Comparison of ENCODE assay signal across 26 cellular contexts in genomic region chr19:51251453-51251790, GRCh38. TPM values are rescaled to one million over a fixed set of nuclear protein-coding genes. Genes with fewer than 3 reads are reported as not detected.
DNase-seq lines count a peak whose midpoint lies in the region; ATAC-seq, FAIRE-seq and TF ChIP-seq lines count a peak whose summit lies in the region.
"Had no signal": no experiment of that assay in that cellular context is flagged by ENCODE, and none has a peak within 500 bp of the region (broad histone marks: within the 10 kb centered on the region; RNA-seq: fewer than 3 reads in every experiment).

No MANE protein-coding gene starts in this region.

- H3K36me3 ChIP-seq in GM23338 (ENCODE audit: insufficient read depth), result no peaks in the 10 kb centered on the region
- H3K36me3 ChIP-seq in GM12878 (ENCODE audit: control insufficient read depth in 2 of 2, insufficient read depth in 2 of 2, low read length in 1 of 2), result no peaks in the 10 kb centered on the region
- H3K36me3 ChIP-seq in testis (ENCODE audit: low read depth, missing control alignments), result no peaks in the 10 kb centered on the region
- H3K36me3 ChIP-seq: SJCRH30 had no signal

- H3K27me3 Mint-ChIP-seq in activated naive CD4-positive, alpha-beta T cell treated with anti-CD3 and anti-CD28 coated beads, Interleukin-2, amount 10 ng/mL, durations not matched to agents 7 days and 5 days, result peaks cover 4% of the 10 kb centered on the region
- H3K27me3 Mint-ChIP-seq in GM23338 (ENCODE audit: insufficient read depth, low read depth, poor library complexity), result no peaks in the 10 kb centered on the region
- H3K27me3 Mint-ChIP-seq in chondrocyte (ENCODE audit: low read depth), result no peaks in the 10 kb centered on the region

- no peak for ATAC-seq in activated naive CD4-positive, alpha-beta T cell treated with anti-CD3 and anti-CD28 coated beads, Interleukin-2, amount 50 U/mL, for 72 hours
- no peak for ATAC-seq in GM23338
- ATAC-seq in GM12878, result peak; percentile 47
- ATAC-seq in HG03457 (IDR thresholded peaks at IDR 0.05; ENCODE audit: unreplicated experiment), result no peak
- no peak for ATAC-seq in HG03159 (IDR thresholded peaks at IDR 0.05; ENCODE audit: unreplicated experiment)
- ATAC-seq: Panc1 had no signal

- POLR2A ChIA-PET in GM12878 (lab: Charles Lee), result no interaction called here

- WGBS in GM12878 (ENCODE audit: insufficient coverage, insufficient replicate concordance, low lambda C conversion rate, missing lambda C conversion rate), result 12% methylated on average over 9 of the region's 9 CpGs
- WGBS in testis, 2 donors, result 60 to 81% methylated on average over 9 of the region's 9 CpGs

- peaks cover 12% of the 10 kb centered on the region for H3K36me3 Mint-ChIP-seq in activated naive CD4-positive, alpha-beta T cell treated with anti-CD3 and anti-CD28 coated beads, Interleukin-2, amount 10 ng/mL, durations not matched to agents 7 days and 5 days
- H3K36me3 Mint-ChIP-seq in activated naive CD4-positive, alpha-beta T cell treated with anti-CD3 and anti-CD28 coated beads, Interleukin-2, amount 50 U/mL, for 72 hours, result no peaks in the 10 kb centered on the region
- H3K36me3 Mint-ChIP-seq in GM23338 (ENCODE audit: low read depth), result 0 out of 3 replicates have a peak, but pooled peaks cover 3% of the 10 kb centered on the region
- no peaks in the 10 kb centered on the region for H3K36me3 Mint-ChIP-seq in chondrocyte (ENCODE audit: low read depth)
- H3K36me3 Mint-ChIP-seq: CD8-positive, alpha-beta memory T cell had no signal

- in situ Hi-C loops in GM12878 (cut with MboI), result no loop called here

- H3K4me2 ChIP-seq in GM23338 (no peak overlapping the region), GM12878 (ENCODE audit: control insufficient read depth, insufficient read depth) (no peak overlapping the region)

- no peaks in the 10 kb centered on the region; the same call in 2 of the 3 replicates for H3K9me3 ChIP-seq in GM12878 (replicated peaks; ENCODE audit: control insufficient read depth, insufficient read depth, low read length)
- no peaks in the 10 kb centered on the region for H3K9me3 ChIP-seq in testis
- H3K9me3 ChIP-seq: SJCRH30 had no signal

- SMC1A ChIA-PET in GM12878 (lab: Charles Lee; ENCODE audit: uncharacterized antibody, unreplicated experiment), result no interaction called here

- H3K79me2 ChIP-seq in GM23338 (replicated peaks; ENCODE audit: insufficient read depth) (no peaks in the 10 kb centered on the region), GM12878 (ENCODE audit: control insufficient read depth, insufficient read depth, low read length) (no peaks in the 10 kb centered on the region)

- no peak for TF ChIP-seq RAD21 in GM12878 (IDR thresholded peaks at IDR 0.05; ENCODE audit: insufficient read depth, low read depth, low read length)

- H3K4me3 ChIP-seq in GM23338 (no peak overlapping the region), GM12878 (no peak overlapping the region), testis (peak overlapping the region; percentile 31 to 49)
- H3K4me3 ChIP-seq: SJCRH30 had no signal

- TF ChIP-seq EP300 in GM12878 (IDR thresholded peaks at IDR 0.05; ENCODE audit: borderline replicate concordance in 1 of 2, control insufficient read depth in 1 of 2, low read depth in 2 of 2, low read length in 2 of 2), result no peak

- no peak for TF ChIP-seq CTCF in GM23338 (conservative IDR thresholded peaks at IDR 0.05; ENCODE audit: low read depth in 2 of 2)
- no peak for TF ChIP-seq CTCF in GM12878 (IDR thresholded peaks at IDR 0.05 in 2 of 3, conservative IDR thresholded peaks at IDR 0.05 in 1 of 3; ENCODE audit: control insufficient read depth in 2 of 3, extremely low read depth in 1 of 3, insufficient read depth in 1 of 3, low read depth in 3 of 3, low read length in 3 of 3)
- no peak for TF ChIP-seq CTCF in testis (IDR thresholded peaks at IDR 0.05)
- no peak for TF ChIP-seq CTCF in chondrocyte (IDR thresholded peaks at IDR 0.05)

- peaks cover 68% of the 10 kb centered on the region for H3K4me1 Mint-ChIP-seq in activated naive CD4-positive, alpha-beta T cell treated with anti-CD3 and anti-CD28 coated beads, Interleukin-2, amount 10 ng/mL, durations not matched to agents 7 days and 5 days
- H3K4me1 Mint-ChIP-seq in GM23338 (no peaks in the 10 kb centered on the region), chondrocyte (ENCODE audit: low read depth) (no peaks in the 10 kb centered on the region)

- no peak overlapping the region for H3K9ac ChIP-seq in GM12878 (ENCODE audit: control insufficient read depth, insufficient read depth, low read length)

- peak overlapping the region; percentile 28 for H3K27ac Mint-ChIP-seq in activated naive CD4-positive, alpha-beta T cell treated with anti-CD3 and anti-CD28 coated beads, Interleukin-2, amount 10 ng/mL, durations not matched to agents 7 days and 5 days
- H3K27ac Mint-ChIP-seq in activated naive CD4-positive, alpha-beta T cell treated with anti-CD3 and anti-CD28 coated beads, Interleukin-2, amount 50 U/mL, for 72 hours, result no peak overlapping the region
- H3K27ac Mint-ChIP-seq in GM23338 (no peak overlapping the region), chondrocyte (ENCODE audit: unreplicated experiment) (no peak overlapping the region)
- H3K27ac Mint-ChIP-seq: CD8-positive, alpha-beta memory T cell had no signal

- intact Hi-C loops in GM12878 (cut with micrococcal nuclease; ENCODE audit: unreplicated experiment) (no loop called here), testis (cut with DNase I; ENCODE audit: low total_unique reads) (no loop called here)

- no peaks in the 10 kb centered on the region for H3K4me1 ChIP-seq in GM23338 (ENCODE audit: insufficient read depth)
- H3K4me1 ChIP-seq in GM12878 (ENCODE audit: control insufficient read depth, insufficient read depth, low read length), result no peaks in the 10 kb centered on the region
- no peaks in the 10 kb centered on the region for H3K4me1 ChIP-seq in testis
- H3K4me1 ChIP-seq: SJCRH30 had no signal

- RAD21 ChIA-PET in GM12878 (lab: Charles Lee; ENCODE audit: unreplicated experiment), result no interaction called here

- no peaks in the 10 kb centered on the region for H4K20me1 ChIP-seq in GM23338 (replicated peaks; ENCODE audit: insufficient read depth)
- no peaks in the 10 kb centered on the region for H4K20me1 ChIP-seq in GM12878 (ENCODE audit: control insufficient read depth, insufficient read depth)

- no peaks in the 10 kb centered on the region for H3F3A ChIP-seq in GM23338 (replicated peaks; ENCODE audit: low read depth)

- H2AFZ ChIP-seq in GM23338 (0 out of 2 replicates have a peak overlapping the region, but pooled peaks have one; percentile 66), GM12878 (ENCODE audit: control insufficient read depth, low read depth, low read length) (no peak overlapping the region)

- FAIRE-seq in GM12878 (lab: Jason Lieb, UNC), result no peak
- FAIRE-seq: A204.1, D721Med, GM12891, GM18507, HTR-8/SVneo had no signal

- no TSS peak for BruUV-seq in GM12878 (replicated peaks; lab: Mats Ljungman, UMichigan)

- H3K27ac ChIP-seq in GM23338 (ENCODE audit: low read depth) (no peak overlapping the region), GM12878 (ENCODE audit: control insufficient read depth, insufficient read depth) (no peak overlapping the region), testis (no peak overlapping the region)
- H3K27ac ChIP-seq: C4-2B, SJCRH30 had no signal

- H3K9me3 Mint-ChIP-seq in activated naive CD4-positive, alpha-beta T cell treated with anti-CD3 and anti-CD28 coated beads, Interleukin-2, amount 10 ng/mL, durations not matched to agents 7 days and 5 days, result peaks cover 12% of the 10 kb centered on the region
- H3K9me3 Mint-ChIP-seq in activated naive CD4-positive, alpha-beta T cell treated with anti-CD3 and anti-CD28 coated beads, Interleukin-2, amount 50 U/mL, for 72 hours, result no peaks in the 10 kb centered on the region
- H3K9me3 Mint-ChIP-seq in GM23338 (peaks cover 31% of the 10 kb centered on the region), chondrocyte (ENCODE audit: low read depth) (peaks cover 6% of the 10 kb centered on the region)
- H3K9me3 Mint-ChIP-seq: CD8-positive, alpha-beta memory T cell had no signal

- no peak for TF ChIP-seq POLR2A in GM12878 (IDR thresholded peaks at IDR 0.05; ENCODE audit: low read depth, low read length)
- TF ChIP-seq POLR2A in testis (IDR thresholded peaks at IDR 0.05), result no peak

- H3K4me3 Mint-ChIP-seq in activated naive CD4-positive, alpha-beta T cell treated with anti-CD3 and anti-CD28 coated beads, Interleukin-2, amount 10 ng/mL, durations not matched to agents 7 days and 5 days, result no peak overlapping the region
- H3K4me3 Mint-ChIP-seq in GM23338 (no peak overlapping the region), chondrocyte (ENCODE audit: unreplicated experiment) (no peak overlapping the region)
- H3K4me3 Mint-ChIP-seq: CD8-positive, alpha-beta memory T cell had no signal

- CTCF ChIA-PET in activated naive CD4-positive, alpha-beta T cell treated with anti-CD3 and anti-CD28 coated beads, Interleukin-2, amount 10 ng/mL, durations not matched to agents 7 days and 5 days (lab: Charles Lee), result no interaction called here
- CTCF ChIA-PET in GM12878 (lab: Yijun Ruan, JAX), result no interaction called here

- no peaks in the 10 kb centered on the region for H3K27me3 ChIP-seq in GM23338 (ENCODE audit: insufficient read depth)
- H3K27me3 ChIP-seq in GM12878 (replicated peaks in 1 of 2; ENCODE audit: control insufficient read depth in 2 of 2, insufficient read depth in 2 of 2, low read length in 1 of 2), result no peaks in the 10 kb centered on the region
- no peaks in the 10 kb centered on the region for H3K27me3 ChIP-seq in testis
- H3K27me3 ChIP-seq: SJCRH30 had no signal

- DNase-seq in activated naive CD4-positive, alpha-beta T cell treated with anti-CD3 and anti-CD28 coated beads, Interleukin-2, amount 10 ng/mL, durations not matched to agents 7 days and 5 days, result no peak
- no peak for DNase-seq in activated naive CD4-positive, alpha-beta T cell treated with anti-CD3 and anti-CD28 coated beads, Interleukin-2, amount 50 U/mL, for 72 hours (ENCODE audit: low spot score in 2 of 2)
- DNase-seq in GM23338 (ENCODE audit: low spot score), result no peak
- no peak for DNase-seq in GM12878 (ENCODE audit: low read depth, low spot score)
- DNase-seq in testis, result no peak
- no peak for DNase-seq in chondrocyte (ENCODE audit: low spot score)
- DNase-seq: CD8-positive, alpha-beta memory T cell; DMS53; EL; GF-D8; KG1; NCI-H1105 treated with DMSO at 0.1 percent for 48 hours; NCI-H2081; NCI-H2171; NCI-H524 treated with DMSO at 0.1 percent for 48 hours; NCI-H82 had no signal

- H3K9me2 ChIP-seq in GM23338 (ENCODE audit: insufficient read depth), result no peaks in the 10 kb centered on the region; the same call in 1 of the 2 replicates

RNA-seq across cellular contexts. Expression of gene SIGLECL1, which starts 0.5 kb away (rescaled TPM):
- not detected for total RNA-seq in activated naive CD4-positive, alpha-beta T cell treated with anti-CD3 and anti-CD28 coated beads, Interleukin-2, amount 50 U/mL, for 72 hours
- not detected in 2 replicates for total RNA-seq in GM23338 (2014; rRNA removed; shearing (Covaris generic))
- polyA plus RNA-seq in GM23338 (2016; fragmentation: Nextera tagmentation; extraction: Ambion mirVana) (not detected in 2 replicates), GM12878 (2011; rRNA removed) (not detected in 2 replicates), GM12878 (2014; fragmentation: Illumina TruSeq; extraction: Trizol) (not detected in 2 replicates), GM12878 (2014; fragmentation: Nextera tagmentation; extraction: Ambion mirVana) (not detected), GM12878 (2014; rRNA removed) (not detected in 2 replicates), GM12878 (2016; fragmentation: Nextera tagmentation; extraction: Ambion mirVana) (not detected), testis (ENCODE audit: insufficient read depth, low read depth, low replicate concordance) (103 TPM)
- not detected in 2 replicates for total RNA-seq in GM12878 (2013; cell fraction: nucleolus; rRNA removed)
- total RNA-seq in GM12878 (2014; rRNA removed) (not detected in 2 replicates), GM12878 (2014; rRNA removed; fragmentation: Illumina TruSeq; extraction: Trizol) (not detected in 2 replicates), GM12878 (2021) (not detected in 2 replicates), testis (10 to 100 TPM; 18.7 to 23.8 TPM), chondrocyte (not detected in 3 replicates)
- polyA plus RNA-seq in GM12878 (2011; ENCODE audit: low read depth), result not detected
- not detected in 2 replicates for polyA plus RNA-seq in GM12878 (2011; cell fraction: cytosol; rRNA removed)
- polyA plus RNA-seq in GM12878 (2011; cell fraction: nucleus; rRNA removed), result not detected in 2 replicates
- polyA plus RNA-seq in GM12878 (2012), result not detected in 2 replicates
- polyA minus RNA-seq in GM12878 (2011; rRNA and poly(A)+ RNA removed), result not detected in 2 replicates
- not detected in 2 replicates for polyA minus RNA-seq in GM12878 (2011; cell fraction: cytosol; rRNA and poly(A)+ RNA removed)
- not detected in 2 replicates for polyA minus RNA-seq in GM12878 (2011; cell fraction: nucleus; rRNA and poly(A)+ RNA removed)
- total RNA-seq: CD8-positive, alpha-beta memory T cell; SJCRH30 had no signal
- polyA plus RNA-seq: CD8-positive, alpha-beta memory T cell had no signal

RNA-seq across cellular contexts. Expression of gene CD33, which starts 26.5 kb away (rescaled TPM):
- total RNA-seq in activated naive CD4-positive, alpha-beta T cell treated with anti-CD3 and anti-CD28 coated beads, Interleukin-2, amount 50 U/mL, for 72 hours, result 1 to 10 TPM in 1 of 2 donors, under 1 TPM in 1; 0.91 to 2.9 TPM
- total RNA-seq in GM23338 (2014; rRNA removed; shearing (Covaris generic)), result 0.12 and 0.45 TPM in 2 replicates
- polyA plus RNA-seq in GM23338 (2016; fragmentation: Nextera tagmentation; extraction: Ambion mirVana) (0.30 TPM in 1 of 2 replicates, not detected in the other), GM12878 (2011; rRNA removed) (15.1 and 17.9 TPM in 2 replicates), GM12878 (2014; fragmentation: Illumina TruSeq; extraction: Trizol) (0.57 and 1.2 TPM in 2 replicates), GM12878 (2014; fragmentation: Nextera tagmentation; extraction: Ambion mirVana) (1 to 10 TPM; 1.2 to 1.4 TPM), GM12878 (2014; rRNA removed) (0.60 and 0.72 TPM in 2 replicates), GM12878 (2016; fragmentation: Nextera tagmentation; extraction: Ambion mirVana) (under 1 TPM in 1 of 2 experiments, not detected in 1; 0.29 TPM), testis (ENCODE audit: insufficient read depth, low read depth, low replicate concordance) (3.8 TPM)
- 3.5 TPM in 2 replicates for total RNA-seq in GM12878 (2013; cell fraction: nucleolus; rRNA removed)
- total RNA-seq in GM12878 (2014; rRNA removed) (0.76 and 0.90 TPM in 2 replicates), GM12878 (2014; rRNA removed; fragmentation: Illumina TruSeq; extraction: Trizol) (0.72 and 0.74 TPM in 2 replicates), GM12878 (2021) (0.62 and 0.66 TPM in 2 replicates), testis (1 to 10 TPM; 1.3 to 1.7 TPM), chondrocyte (not detected in 3 replicates)
- polyA plus RNA-seq in GM12878 (2011; ENCODE audit: low read depth), result 3.6 TPM
- polyA plus RNA-seq in GM12878 (2011; cell fraction: cytosol; rRNA removed), result 9.1 and 9.9 TPM in 2 replicates
- polyA plus RNA-seq in GM12878 (2011; cell fraction: nucleus; rRNA removed), result 20.4 and 35.5 TPM in 2 replicates
- polyA plus RNA-seq in GM12878 (2012), result 2.3 and 2.8 TPM in 2 replicates
- 5.8 and 6.4 TPM in 2 replicates for polyA minus RNA-seq in GM12878 (2011; rRNA and poly(A)+ RNA removed)
- polyA minus RNA-seq in GM12878 (2011; cell fraction: cytosol; rRNA and poly(A)+ RNA removed), result 2.7 and 4.3 TPM in 2 replicates
- 5.1 and 7.5 TPM in 2 replicates for polyA minus RNA-seq in GM12878 (2011; cell fraction: nucleus; rRNA and poly(A)+ RNA removed)
- polyA plus RNA-seq: CD8-positive, alpha-beta memory T cell had no signal

Comparison
In these comparisons a context has a peak if more than half of its experiments do, and no peak if none do; other contexts are left out.
1. H3K4me3 ChIP-seq: peak in testis (2 of 2); none in GM23338 (single experiment) and GM12878 (single experiment).
2. RNA of gene SIGLECL1, which starts 0.5 kb away (total RNA-seq): 18.7 to 23.8 TPM in testis; not detected in activated naive CD4-positive, alpha-beta T cell treated with anti-CD3 and anti-CD28 coated beads, Interleukin-2, amount 50 U/mL, for 72 hours, not detected in GM23338, not detected in GM12878 and not detected in chondrocyte; every median in the first group is over 10 times any median in the second.